Comparison of ENCODE assay signal across 2 cellular contexts in genomic region chr7:6162650-6163366, GRCh38.
TF ChIP-seq lines count a peak whose summit lies in the region.

No MANE protein-coding gene starts in this region.

TF ChIP-seq in GM23338, 12 proteins besides CTCF, POLR2A, EP300 and RAD21:
- no peak for TF ChIP-seq JUNB (IDR thresholded peaks at IDR 0.05; ENCODE audit: unreplicated experiment)

TF ChIP-seq in SK-N-SH, 30 proteins besides CTCF, POLR2A, EP300 and RAD21:
- TF ChIP-seq SIN3A (IDR thresholded peaks at IDR 0.05; ENCODE audit: borderline replicate concordance, low read depth, low read length) (0 out of 2 replicates have a peak, but pooled peaks have one; percentile 27), GABPA (IDR thresholded peaks at IDR 0.05; ENCODE audit: low read depth) (no peak)
- TF ChIP-seq, protein P1, sequence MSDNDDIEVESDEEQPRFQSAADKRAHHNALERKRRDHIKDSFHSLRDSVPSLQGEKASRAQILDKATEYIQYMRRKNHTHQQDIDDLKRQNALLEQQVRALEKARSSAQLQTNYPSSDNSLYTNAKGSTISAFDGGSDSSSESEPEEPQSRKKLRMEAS (IDR thresholded peaks at IDR 0.05; ENCODE audit: low read depth): no peak
